In genomic region chr13:24267283-24267682, GRCh38 we compare ENCODE assay signal across 12 cellular contexts. TPM values are rescaled to one million over a fixed set of nuclear protein-coding genes. Genes with fewer than 3 reads are reported as not detected.
DNase-seq lines count a peak whose midpoint lies in the region; ATAC-seq and TF ChIP-seq lines count a peak whose summit lies in the region.
"Had no signal": no experiment of that assay in that cellular context is flagged by ENCODE, and none has a peak within 500 bp of the region (broad histone marks: within the 10 kb centered on the region; RNA-seq: fewer than 3 reads in every experiment).

No MANE protein-coding gene starts in this region.

- ATAC-seq in HG03521 (IDR thresholded peaks at IDR 0.05; ENCODE audit: unreplicated experiment) = no peak

- DNase-seq in AG08395 (ENCODE audit: low spot score) (peak; percentile 54), GM20000 (ENCODE audit: low spot score) (peak; percentile 47), osteoblast (ENCODE audit: insufficient read length, low spot score, missing footprints) (no peak), NCI-H526 treated with DMSO at 0.1 percent for 48 hours (lab: John Stamatoyannopoulos, UW) (no peak), COLO829 (ENCODE audit: low spot score) (no peak), KBM-7 (no peak)
- DNase-seq: activated effector memory CD4-positive, alpha-beta T cell treated with Interleukin-2 at 50 U/mL for 16 hours; DMS79; NCI-H2029 had no signal

- peak overlapping the region; percentile 53 for H3K4me3 ChIP-seq in osteoblast (ENCODE audit: insufficient read depth, low read length)
- H3K4me3 ChIP-seq: SK-N-MC had no signal

- no peaks in the 10 kb centered on the region for H3K27me3 ChIP-seq in osteoblast (ENCODE audit: insufficient read depth, low read length)

- no peaks in the 10 kb centered on the region for H3K36me3 ChIP-seq in osteoblast (ENCODE audit: insufficient read depth, low read length)

- no peak for TF ChIP-seq CTCF in GM20000 (IDR thresholded peaks at IDR 0.05; ENCODE audit: extremely low read depth, missing control alignments)
- TF ChIP-seq CTCF in osteoblast (IDR thresholded peaks at IDR 0.05; ENCODE audit: extremely low read depth, low read depth, low read length) = no peak

- H3K79me2 ChIP-seq in osteoblast (ENCODE audit: insufficient read depth, low read length) = no peaks in the 10 kb centered on the region

- H3K27ac ChIP-seq in cingulate gyrus (ENCODE audit: low read depth, low read length) (peak overlapping the region; percentile 29), osteoblast (ENCODE audit: low read depth, low read length) (no peak overlapping the region)
- H3K27ac ChIP-seq: SK-N-MC had no signal

- no peaks in the 10 kb centered on the region for H4K20me1 ChIP-seq in osteoblast (ENCODE audit: insufficient read depth, low read length)

- peaks cover 21% of the 10 kb centered on the region for H3K4me1 ChIP-seq in osteoblast (ENCODE audit: insufficient read depth, low read length)

- no peaks in the 10 kb centered on the region for H3K9me3 ChIP-seq in osteoblast (ENCODE audit: low read depth, low read length)

- peak overlapping the region; percentile 79 for H2AFZ ChIP-seq in osteoblast (ENCODE audit: low read length)

- peak overlapping the region; percentile 83 for H3K4me2 ChIP-seq in osteoblast (ENCODE audit: insufficient read depth, low read length)

- in situ Hi-C loops in KBM-7 (cut with MboI; ENCODE audit: low pct_unique_long_range_greater_than_20kb, low sequenced_read_pairs) = no loop called here

RNA-seq across cellular contexts. Expression of gene C1QTNF9, which starts 42.1 kb away (rescaled TPM):
- under 0.01 TPM in 1 of 2 replicates, not detected in the other for total RNA-seq in osteoblast

Comparison
In these comparisons a context has a peak if more than half of its experiments do, and no peak if none do; other contexts are left out.
1. DNase-seq: peak in AG08395 (single experiment) and GM20000 (single experiment); none in osteoblast (single experiment), NCI-H526 treated with DMSO at 0.1 percent for 48 hours (single experiment), COLO829 (single experiment) and KBM-7 (single experiment).